37 cellular contexts compared by ENCODE assay signal in genomic region chr9:119859128-119859527, GRCh38.
"Had no signal": no experiment of that assay in that cellular context is flagged by ENCODE, and none has a peak within 500 bp of the region (broad histone marks: within the 10 kb centered on the region; RNA-seq: fewer than 3 reads in every experiment).

No MANE protein-coding gene starts in this region.

- H3K36me3 Mint-ChIP-seq: activated naive CD4-positive, alpha-beta T cell treated with anti-CD3 and anti-CD28 coated beads, Interleukin-2, amount 10 ng/mL, durations not matched to agents 7 days and 5 days; activated naive CD4-positive, alpha-beta T cell treated with anti-CD3 and anti-CD28 coated beads, Interleukin-2, amount 50 U/mL, for 24 hours; activated naive CD8-positive, alpha-beta T cell; activated naive CD8-positive, alpha-beta T cell treated with anti-CD3 and anti-CD28 coated beads for 36 hours; activated naive CD8-positive, alpha-beta T cell treated with anti-CD3 and anti-CD28 coated beads, Interleukin-2, amount 10 ng/mL, durations not matched to agents 7 days and 5 days; brain had no signal

- H3K4me1 ChIP-seq: adrenal gland, ascending aorta, body of pancreas, breast epithelium had no signal

- H3K9me3 Mint-ChIP-seq: activated naive CD4-positive, alpha-beta T cell treated with anti-CD3 and anti-CD28 coated beads for 36 hours; activated naive CD4-positive, alpha-beta T cell treated with anti-CD3 and anti-CD28 coated beads, Interleukin-2, amount 10 ng/mL, durations not matched to agents 7 days and 5 days; activated naive CD4-positive, alpha-beta T cell treated with anti-CD3 and anti-CD28 coated beads, Interleukin-2, amount 50 U/mL, for 24 hours; activated naive CD8-positive, alpha-beta T cell treated with anti-CD3 and anti-CD28 coated beads for 36 hours; activated naive CD8-positive, alpha-beta T cell treated with anti-CD3 and anti-CD28 coated beads, Interleukin-2, amount 10 ng/mL, durations not matched to agents 7 days and 5 days; activated naive CD8-positive, alpha-beta T cell treated with anti-CD3 and anti-CD28 coated beads, Interleukin-2, amount 50 U/mL, for 24 hours; activated T-cell treated with anti-CD3 and anti-CD28 coated beads, Interleukin-2, amount 50 U/mL, for 24 hours; activated T-cell treated with anti-CD3 and anti-CD28 coated beads, Interleukin-2, amount 50 U/mL, for 4 hours; activated T-cell treated with anti-CD3 and anti-CD28 coated beads, Interleukin-2, amount 50 U/mL, for 72 hours; activated T-helper 1 cell treated with anti-CD3 and anti-CD28 coated beads, Interleukin-12 subunit alpha, Interleukin-12 subunit beta, Interleukin-2, Interleukin-4 antibody, amounts not matched to agents 30 ng/mL and 10 ng/mL and 1 ng/mL, durations not matched to agents 14 hours and 24 hours and 36 hours; activated T-helper 2 cell treated with anti-CD3 and anti-CD28 coated beads, Interferon-gamma antibody, Interleukin-2, Interleukin-4, amounts not matched to agents 10 μg/mL and 5 μg/mL and 100 μg/mL, durations not matched to agents 14 hours and 24 hours and 36 hours had no signal

- H3K27ac ChIP-seq: adrenal gland, ascending aorta, body of pancreas, brain microvascular endothelial cell, breast epithelium, cardiac muscle cell had no signal

- H3K27me3 Mint-ChIP-seq: activated naive CD4-positive, alpha-beta T cell treated with anti-CD3 and anti-CD28 coated beads, Interleukin-2, amount 10 ng/mL, durations not matched to agents 7 days and 5 days; activated naive CD8-positive, alpha-beta T cell treated with anti-CD3 and anti-CD28 coated beads, Interleukin-2, amount 10 ng/mL, durations not matched to agents 7 days and 5 days; activated naive CD8-positive, alpha-beta T cell treated with anti-CD3 and anti-CD28 coated beads, Interleukin-2, amount 50 U/mL, for 24 hours; activated T-cell treated with anti-CD3 and anti-CD28 coated beads, Interleukin-2, amount 50 U/mL, for 24 hours; central memory CD8-positive, alpha-beta T cell had no signal

- H3K27ac Mint-ChIP-seq: activated naive CD4-positive, alpha-beta T cell treated with anti-CD3 and anti-CD28 coated beads for 36 hours; activated naive CD4-positive, alpha-beta T cell treated with anti-CD3 and anti-CD28 coated beads, Interleukin-2, amount 10 ng/mL, durations not matched to agents 7 days and 5 days; activated naive CD4-positive, alpha-beta T cell treated with anti-CD3 and anti-CD28 coated beads, Interleukin-2, amount 50 U/mL, for 24 hours; activated naive CD4-positive, alpha-beta T cell treated with anti-CD3 and anti-CD28 coated beads, Interleukin-2, amount 50 U/mL, for 72 hours; activated naive CD8-positive, alpha-beta T cell; activated naive CD8-positive, alpha-beta T cell treated with anti-CD3 and anti-CD28 coated beads for 36 hours; activated naive CD8-positive, alpha-beta T cell treated with anti-CD3 and anti-CD28 coated beads, Interleukin-2, amount 10 ng/mL, durations not matched to agents 7 days and 5 days; activated naive CD8-positive, alpha-beta T cell treated with anti-CD3 and anti-CD28 coated beads, Interleukin-2, amount 50 U/mL, for 24 hours; activated T-cell treated with anti-CD3 and anti-CD28 coated beads, Interleukin-2, amount 50 U/mL, for 24 hours; activated T-cell treated with anti-CD3 and anti-CD28 coated beads, Interleukin-2, amount 50 U/mL, for 72 hours; activated T-helper 1 cell treated with anti-CD3 and anti-CD28 coated beads, Interleukin-12 subunit alpha, Interleukin-12 subunit beta, Interleukin-2, Interleukin-4 antibody, amounts not matched to agents 30 ng/mL and 10 ng/mL and 1 ng/mL, durations not matched to agents 14 hours and 24 hours and 36 hours; activated T-helper 17 cell treated with anti-CD3 and anti-CD28 coated beads, Interleukin-2, amount 50 U/mL, for 72 hours; activated T-helper 2 cell treated with anti-CD3 and anti-CD28 coated beads, Interferon-gamma antibody, Interleukin-2, Interleukin-4, amounts not matched to agents 10 μg/mL and 5 μg/mL and 100 μg/mL, durations not matched to agents 14 hours and 24 hours and 36 hours had no signal

- H3K4me3 ChIP-seq: adrenal gland, ascending aorta, body of pancreas, breast epithelium, cardiac muscle cell had no signal

- H3K27me3 ChIP-seq: adrenal gland, ascending aorta, body of pancreas, brain microvascular endothelial cell, cardiac muscle cell had no signal

- H3K4me1 Mint-ChIP-seq: activated naive CD4-positive, alpha-beta T cell treated with anti-CD3 and anti-CD28 coated beads, Interleukin-2, amount 10 ng/mL, durations not matched to agents 7 days and 5 days; activated naive CD4-positive, alpha-beta T cell treated with anti-CD3 and anti-CD28 coated beads, Interleukin-2, amount 50 U/mL, for 24 hours; activated naive CD8-positive, alpha-beta T cell treated with anti-CD3 and anti-CD28 coated beads for 36 hours; activated naive CD8-positive, alpha-beta T cell treated with anti-CD3 and anti-CD28 coated beads, Interleukin-2, amount 10 ng/mL, durations not matched to agents 7 days and 5 days; activated naive CD8-positive, alpha-beta T cell treated with anti-CD3 and anti-CD28 coated beads, Interleukin-2, amount 50 U/mL, for 24 hours; activated T-helper 17 cell treated with anti-CD3 and anti-CD28 coated beads, Interleukin-2, amount 50 U/mL, for 72 hours; brain; central memory CD8-positive, alpha-beta T cell had no signal

- ATAC-seq: activated naive CD4-positive, alpha-beta T cell treated with anti-CD3 and anti-CD28 coated beads, Interleukin-2, amount 50 U/mL, for 72 hours; activated naive CD8-positive, alpha-beta T cell treated with anti-CD3 and anti-CD28 coated beads, Interleukin-2, amount 50 U/mL, for 24 hours; activated T-cell treated with anti-CD3 and anti-CD28 coated beads, Interleukin-2, amount 50 U/mL, for 4 hours; activated T-cell treated with anti-CD3 and anti-CD28 coated beads, Interleukin-2, amount 50 U/mL, for 72 hours; activated T-helper 17 cell treated with anti-CD3 and anti-CD28 coated beads, Interleukin-2, amount 50 U/mL, for 72 hours; body of pancreas had no signal

- H3K9me3 ChIP-seq: adrenal gland, ascending aorta, body of pancreas, breast epithelium had no signal

- H3K4me3 Mint-ChIP-seq: activated naive CD4-positive, alpha-beta T cell treated with anti-CD3 and anti-CD28 coated beads for 36 hours; activated naive CD4-positive, alpha-beta T cell treated with anti-CD3 and anti-CD28 coated beads, Interleukin-2, amount 10 ng/mL, durations not matched to agents 7 days and 5 days; activated naive CD4-positive, alpha-beta T cell treated with anti-CD3 and anti-CD28 coated beads, Interleukin-2, amount 50 U/mL, for 24 hours; activated naive CD8-positive, alpha-beta T cell; activated naive CD8-positive, alpha-beta T cell treated with anti-CD3 and anti-CD28 coated beads for 36 hours; activated naive CD8-positive, alpha-beta T cell treated with anti-CD3 and anti-CD28 coated beads, Interleukin-2, amount 10 ng/mL, durations not matched to agents 7 days and 5 days; activated naive CD8-positive, alpha-beta T cell treated with anti-CD3 and anti-CD28 coated beads, Interleukin-2, amount 50 U/mL, for 24 hours; activated T-cell treated with anti-CD3 and anti-CD28 coated beads, Interleukin-2, amount 50 U/mL, for 24 hours; activated T-cell treated with anti-CD3 and anti-CD28 coated beads, Interleukin-2, amount 50 U/mL, for 4 hours; activated T-cell treated with anti-CD3 and anti-CD28 coated beads, Interleukin-2, amount 50 U/mL, for 72 hours; activated T-helper 1 cell treated with anti-CD3 and anti-CD28 coated beads, Interleukin-12 subunit alpha, Interleukin-12 subunit beta, Interleukin-2, Interleukin-4 antibody, amounts not matched to agents 30 ng/mL and 10 ng/mL and 1 ng/mL, durations not matched to agents 14 hours and 24 hours and 36 hours; activated T-helper 17 cell treated with anti-CD3 and anti-CD28 coated beads, Interleukin-2, amount 50 U/mL, for 72 hours; brain; central memory CD8-positive, alpha-beta T cell had no signal

- DNase-seq: activated effector memory CD4-positive, alpha-beta T cell treated with anti-CD3 and anti-CD28 coated beads, Interleukin-2, amount 50 U/mL, for 16 hours; activated gamma-delta T cell; activated gamma-delta T cell treated with Interleukin-2 at 50 U/mL for 16 hours; activated naive CD4-positive, alpha-beta T cell; activated naive CD4-positive, alpha-beta T cell treated with anti-CD3 and anti-CD28 coated beads for 36 hours; activated naive CD4-positive, alpha-beta T cell treated with anti-CD3 and anti-CD28 coated beads, Interleukin-2, amount 10 ng/mL, durations not matched to agents 7 days and 5 days; activated naive CD4-positive, alpha-beta T cell treated with anti-CD3 and anti-CD28 coated beads, Interleukin-2, amount 50 U/mL, for 16 hours; activated naive CD4-positive, alpha-beta T cell treated with Interleukin-2 at 50 U/mL for 16 hours; activated naive CD8-positive, alpha-beta T cell treated with anti-CD3 and anti-CD28 coated beads for 36 hours; activated naive CD8-positive, alpha-beta T cell treated with anti-CD3 and anti-CD28 coated beads, Interleukin-2, amount 10 ng/mL, durations not matched to agents 7 days and 5 days; activated naive CD8-positive, alpha-beta T cell treated with anti-CD3 and anti-CD28 coated beads, Interleukin-2, amount 50 U/mL, for 24 hours; activated T-cell treated with anti-CD3 and anti-CD28 coated beads for 4 hours; activated T-cell treated with anti-CD3 and anti-CD28 coated beads, Interleukin-2, amount 50 U/mL, for 1 hour; activated T-cell treated with anti-CD3 and anti-CD28 coated beads, Interleukin-2, amount 50 U/mL, for 24 hours; activated T-cell treated with anti-CD3 and anti-CD28 coated beads, Interleukin-2, amount 50 U/mL, for 4 hours; activated T-cell treated with anti-CD3 and anti-CD28 coated beads, Interleukin-2, amount 50 U/mL, for 48 hours; activated T-cell treated with anti-CD3 and anti-CD28 coated beads, Interleukin-2, amount 50 U/mL, for 72 hours; adrenal gland; amniotic stem cell; amygdala; anterior cingulate cortex; body of pancreas; brain microvascular endothelial cell; caudate nucleus; central memory CD4-positive, alpha-beta T cell; cerebellar nuclear complex had no signal
